In the genomic region with DNA sequence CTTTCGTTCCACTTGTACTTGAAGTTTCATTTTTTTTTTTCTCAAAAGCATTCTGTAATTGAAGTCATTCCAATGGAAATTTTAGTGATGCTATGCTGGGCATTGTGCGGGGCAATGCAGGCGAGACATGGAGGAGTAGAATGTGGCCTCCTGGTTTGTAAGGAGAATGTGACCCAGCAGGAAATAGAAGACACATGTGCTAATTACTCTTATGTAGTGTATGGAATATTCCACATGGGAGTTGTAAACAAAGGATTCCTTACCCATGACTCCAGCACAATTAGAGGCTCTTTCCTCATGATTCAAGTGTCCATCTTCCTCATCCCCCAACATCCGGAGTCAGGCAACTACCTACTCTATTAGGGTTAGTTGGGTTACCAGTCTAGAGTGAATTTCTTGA, we compare ENCODE assay signal across 33 cellular contexts. TPM values are rescaled to one million over a fixed set of nuclear protein-coding genes. Genes with fewer than 3 reads are reported as not detected.
DNase-seq lines count a peak whose midpoint lies in the region; ATAC-seq, FAIRE-seq and TF ChIP-seq lines count a peak whose summit lies in the region.
"Had no signal": no experiment of that assay in that cellular context is flagged by ENCODE, and none has a peak within 500 bp of the region (broad histone marks: within the 10 kb centered on the region; RNA-seq: fewer than 3 reads in every experiment).

No MANE protein-coding gene starts in this region.

- H3K27me3 Mint-ChIP-seq in naive thymus-derived CD8-positive, alpha-beta T cell: peaks cover 4 to 11% (median 7%) of the 10 kb centered on the region in 5 donors
- H3K27me3 Mint-ChIP-seq in activated T-cell treated with anti-CD3 and anti-CD28 coated beads, Interleukin-2, amount 50 U/mL, for 24 hours: peaks cover 20% of the 10 kb centered on the region

- no peak for ATAC-seq in HepG2
- no peak for ATAC-seq in right lobe of liver
- peak; percentile 31 for ATAC-seq in IMR-90 (ENCODE audit: low read depth)
- ATAC-seq in naive thymus-derived CD8-positive, alpha-beta T cell: no peak
- ATAC-seq in GM18870 (IDR thresholded peaks at IDR 0.05; ENCODE audit: unreplicated experiment): no peak
- ATAC-seq: gastrocnemius medialis, GM23338 had no signal

- no peak for DNase-seq in HepG2 (ENCODE audit: low spot score)
- no peak for DNase-seq in right lobe of liver
- DNase-seq in IMR-90: peak; percentile 82
- DNase-seq in epithelial cell of esophagus (ENCODE audit: low read depth): peak; percentile 81
- no peak for DNase-seq in naive thymus-derived CD8-positive, alpha-beta T cell
- DNase-seq in COLO668 (lab: John Stamatoyannopoulos, UW; ENCODE audit: unreplicated experiment): no peak
- DNase-seq in activated T-cell treated with anti-CD3 and anti-CD28 coated beads, Interleukin-2, amount 50 U/mL, for 24 hours: no peak
- DNase-seq: activated CD4-positive, alpha-beta memory T cell treated with anti-CD3 and anti-CD28 coated beads for 36 hours; activated gamma-delta T cell treated with Interleukin-2 at 50 U/mL for 16 hours; adrenal gland; CD4-positive, alpha-beta T cell; DMS153; gastrocnemius medialis; NCI-H1417 treated with DMSO at 0.1 percent for 48 hours; NCI-H2171; NCI-H524 treated with DMSO at 0.1 percent for 48 hours; SK-N-SH; stimulated activated CD8-positive, alpha-beta memory T cell treated with anti-CD3 and anti-CD28 coated beads, Interleukin-4, amount 100 ng/mL, for 48 hours; T-helper 2 cell; upper lobe of left lung had no signal

- H3K23ac ChIP-seq in IMR-90 (ENCODE audit: low read depth, low read length): no peak overlapping the region

- H4K91ac ChIP-seq in IMR-90 (ENCODE audit: insufficient read depth, low read depth, low read length): no peak overlapping the region; the same call in 1 of the 2 replicates

- no peaks in the 10 kb centered on the region for H3K9me1 ChIP-seq in IMR-90 (ENCODE audit: insufficient read depth, low read length)

- H3K27ac Mint-ChIP-seq in naive thymus-derived CD8-positive, alpha-beta T cell: no peak overlapping the region
- no peak overlapping the region for H3K27ac Mint-ChIP-seq in activated T-cell treated with anti-CD3 and anti-CD28 coated beads, Interleukin-2, amount 50 U/mL, for 24 hours
- H3K27ac Mint-ChIP-seq: activated CD4-positive, alpha-beta memory T cell treated with anti-CD3 and anti-CD28 coated beads for 36 hours; CD4-positive, alpha-beta T cell; dendritic cell treated with granulocyte-macrophage colony-stimulating factor and Interleukin-4, amounts not matched to agents 40 ng/mL and 50 ng/mL, for 4 days; GM23338; IgD-negative memory B cell had no signal

- H3K9ac ChIP-seq in HepG2 (ENCODE audit: insufficient read depth, low read depth, low read length): no peak overlapping the region
- H3K9ac ChIP-seq in IMR-90 (ENCODE audit: low read depth, low read length): no peak overlapping the region
- H3K9ac ChIP-seq: SK-N-SH had no signal

- BruUV-seq in HepG2 (replicated peaks; lab: Mats Ljungman, UMichigan) (no TSS peak), IMR-90 (replicated peaks; lab: Mats Ljungman, UMichigan) (no TSS peak)

- peak overlapping the region; percentile 80; the same call in 1 of the 2 replicates for H2BK120ac ChIP-seq in IMR-90 (ENCODE audit: low read depth, low read length)

- CTCF ChIA-PET in HepG2 (lab: Yijun Ruan, JAX; ENCODE audit: low intra/inter-chr PET ratio, low total read pairs) (no interaction called here), IMR-90 (lab: Yijun Ruan, JAX) (no interaction called here)

- H3K27ac ChIP-seq in HepG2 (ENCODE audit: extremely low read length, insufficient read depth, low read length): no peak overlapping the region
- no peak overlapping the region for H3K27ac ChIP-seq in right lobe of liver
- no peak overlapping the region for H3K27ac ChIP-seq in IMR-90 (ENCODE audit: insufficient read depth, low read length)
- H3K27ac ChIP-seq: adrenal gland, gastrocnemius medialis, RWPE1, upper lobe of left lung, VCaP had no signal

- intact Hi-C loops in HepG2 (cut with micrococcal nuclease; ENCODE audit: unreplicated experiment) (no loop called here), right lobe of liver (cut with DNase I) (no loop called here), IMR-90 (cut with micrococcal nuclease) (loop anchor here (10.0 kb wide), 1 partner anchor 1053 kb away; no protein-coding TSS in a partner anchor)

- H3K56ac ChIP-seq in IMR-90 (ENCODE audit: extremely low read depth, insufficient read depth, low read length): peak overlapping the region; percentile 24; the same call in 1 of the 2 replicates

- H2AK9ac ChIP-seq in IMR-90 (replicated peaks; ENCODE audit: low read depth, low read length, poor library complexity): no peak overlapping the region

- no peaks in the 10 kb centered on the region for H3K79me2 ChIP-seq in HepG2 (ENCODE audit: insufficient read depth, low read length)

- H3K4me3 ChIP-seq in HepG2 (replicated peaks in 1 of 3; ENCODE audit: insufficient read depth in 1 of 3, low read depth in 2 of 3, low read length in 3 of 3) (no peak overlapping the region), right lobe of liver (no peak overlapping the region), IMR-90 (ENCODE audit: insufficient read depth, low read depth, low read length) (no peak overlapping the region), epithelial cell of esophagus (ENCODE audit: low read length) (no peak overlapping the region)
- H3K4me3 ChIP-seq: adrenal gland, gastrocnemius medialis, GM23338, upper lobe of left lung had no signal

- peak overlapping the region; percentile 86 for H2BK5ac ChIP-seq in IMR-90 (ENCODE audit: low read depth, low read length, poor library complexity, severe bottlenecking)

- no peaks in the 10 kb centered on the region for H3K36me3 ChIP-seq in HepG2 (replicated peaks in 1 of 2; ENCODE audit: control insufficient read depth in 1 of 2, insufficient read depth in 2 of 2, low read length in 2 of 2)
- H3K36me3 ChIP-seq in right lobe of liver: no peaks in the 10 kb centered on the region
- no peaks in the 10 kb centered on the region for H3K36me3 ChIP-seq in IMR-90 (ENCODE audit: control insufficient read depth, insufficient read depth, low read length)
- H3K36me3 ChIP-seq: adrenal gland, gastrocnemius medialis, upper lobe of left lung had no signal

- in situ Hi-C loops in HepG2 (cut with HindIII; ENCODE audit: extremely low pct_ligation_motif_present, low pct_unique_long_range_greater_than_20kb) (loop anchor here (25.0 kb wide), 1 partner anchor 1580 kb away; no protein-coding TSS in a partner anchor), IMR-90 (cut with MboI; ENCODE audit: low sequenced_read_pairs) (loop anchor here (10.0 kb wide), 1 partner anchor 1573 kb away; no protein-coding TSS in a partner anchor)

- H3K9me3 ChIP-seq in HepG2 (ENCODE audit: low read length) (peaks cover 12% of the 10 kb centered on the region; the same call in 1 of the 2 replicates), right lobe of liver (no peaks in the 10 kb centered on the region), IMR-90 (ENCODE audit: control insufficient read depth, insufficient read depth, low read length) (peaks cover 4% of the 10 kb centered on the region; the same call in 1 of the 2 replicates)
- H3K9me3 ChIP-seq: adrenal gland had no signal

- peak overlapping the region in 1 of 2 experiments; percentile 69; a peak in 1 of 4 replicates for H4K8ac ChIP-seq in IMR-90 (ENCODE audit: low read depth in 2 of 2, low read length in 2 of 2)

- TF ChIP-seq RAD21 in HepG2 (CRISPR knock-in tag; IDR thresholded peaks at IDR 0.05) (no peak), IMR-90 (IDR thresholded peaks at IDR 0.05; ENCODE audit: low read length) (no peak)

- TF ChIP-seq EP300 in HepG2 (IDR thresholded peaks at IDR 0.05; ENCODE audit: low read depth in 2 of 2, low read length in 2 of 2) (no peak), HepG2 (CRISPR knock-in tag; IDR thresholded peaks at IDR 0.05; ENCODE audit: borderline replicate concordance) (no peak)

- peaks cover 0 to 14% (median 11%) of the 10 kb centered on the region in 3 donors for H3K36me3 Mint-ChIP-seq in naive thymus-derived CD8-positive, alpha-beta T cell
- no peaks in the 10 kb centered on the region for H3K36me3 Mint-ChIP-seq in activated T-cell treated with anti-CD3 and anti-CD28 coated beads, Interleukin-2, amount 50 U/mL, for 24 hours (ENCODE audit: low read depth)
- H3K36me3 Mint-ChIP-seq: activated CD4-positive, alpha-beta memory T cell treated with anti-CD3 and anti-CD28 coated beads for 36 hours; IgD-negative memory B cell had no signal

- POLR2A ChIA-PET in HepG2 (lab: Yijun Ruan, JAX): no interaction called here
- POLR2A ChIA-PET in IMR-90 (lab: Charles Lee; ENCODE audit: unreplicated experiment): no interaction called here
- POLR2A ChIA-PET in naive thymus-derived CD8-positive, alpha-beta T cell (lab: Charles Lee): no interaction called here

- TF ChIP-seq CTCF in HepG2 (CRISPR knock-in tag; IDR thresholded peaks at IDR 0.05): no peak
- no peak for TF ChIP-seq CTCF in right lobe of liver (IDR thresholded peaks at IDR 0.05)
- TF ChIP-seq CTCF in IMR-90 (conservative IDR thresholded peaks at IDR 0.05; ENCODE audit: low read depth, low read length): no peak
- TF ChIP-seq CTCF in epithelial cell of esophagus (IDR thresholded peaks at IDR 0.05; ENCODE audit: insufficient read depth, low read depth, low read length, missing control alignments): no peak

- H3K14ac ChIP-seq in IMR-90 (replicated peaks; ENCODE audit: low read depth, low read length): no peak overlapping the region

- peaks cover 0 to 30% (median 18%) of the 10 kb centered on the region in 9 donors for H3K9me3 Mint-ChIP-seq in naive thymus-derived CD8-positive, alpha-beta T cell
- peaks cover 9% of the 10 kb centered on the region for H3K9me3 Mint-ChIP-seq in activated T-cell treated with anti-CD3 and anti-CD28 coated beads, Interleukin-2, amount 50 U/mL, for 24 hours

- H2BK20ac ChIP-seq in IMR-90 (ENCODE audit: low read depth, low read length): peak overlapping the region; percentile 79; the same call in 1 of the 2 replicates

- FAIRE-seq in HepG2 (lab: Jason Lieb, UNC): no peak
- FAIRE-seq: A204.1, GM12891, islet of Langerhans had no signal

- H3K79me1 ChIP-seq in IMR-90 (ENCODE audit: low read depth in 1 of 2, low read length in 2 of 2): no peaks in the 10 kb centered on the region

- H3K4me1 ChIP-seq in HepG2 (ENCODE audit: insufficient read depth, low read length) (no peaks in the 10 kb centered on the region), right lobe of liver (no peaks in the 10 kb centered on the region), IMR-90 (ENCODE audit: control insufficient read depth, insufficient read depth, low read length) (peaks cover 7% of the 10 kb centered on the region)
- H3K4me1 ChIP-seq: adrenal gland, gastrocnemius medialis had no signal

- no peaks in the 10 kb centered on the region; a peak in 1 of 5 replicates for H3K27me3 ChIP-seq in HepG2 (ENCODE audit: control insufficient read depth in 1 of 2, insufficient read depth in 2 of 2, low read length in 2 of 2)
- no peaks in the 10 kb centered on the region for H3K27me3 ChIP-seq in right lobe of liver
- H3K27me3 ChIP-seq in IMR-90 (ENCODE audit: control insufficient read depth, insufficient read depth, low read length): no peaks in the 10 kb centered on the region
- H3K27me3 ChIP-seq: adrenal gland, gastrocnemius medialis, upper lobe of left lung had no signal

- H2AK5ac ChIP-seq in IMR-90 (ENCODE audit: low read depth, low read length): no peak overlapping the region

- no peak overlapping the region for H3K4me3 Mint-ChIP-seq in naive thymus-derived CD8-positive, alpha-beta T cell
- no peak overlapping the region for H3K4me3 Mint-ChIP-seq in activated T-cell treated with anti-CD3 and anti-CD28 coated beads, Interleukin-2, amount 50 U/mL, for 24 hours
- H3K4me3 Mint-ChIP-seq: activated CD4-positive, alpha-beta memory T cell treated with anti-CD3 and anti-CD28 coated beads for 36 hours; CD4-positive, alpha-beta T cell; dendritic cell treated with granulocyte-macrophage colony-stimulating factor and Interleukin-4, amounts not matched to agents 40 ng/mL and 50 ng/mL, for 4 days; GM23338; IgD-negative memory B cell; neural crest cell had no signal

- dilution Hi-C loops in IMR-90 (cut with HindIII; ENCODE audit: low sequenced_read_pairs, unreplicated experiment): no loop called here

- no peaks in the 10 kb centered on the region for H3K4me1 Mint-ChIP-seq in naive thymus-derived CD8-positive, alpha-beta T cell
- peaks cover 2% of the 10 kb centered on the region for H3K4me1 Mint-ChIP-seq in activated T-cell treated with anti-CD3 and anti-CD28 coated beads, Interleukin-2, amount 50 U/mL, for 24 hours (ENCODE audit: low read depth)
- H3K4me1 Mint-ChIP-seq: IgD-negative memory B cell had no signal

- H2BK15ac ChIP-seq in IMR-90 (ENCODE audit: low read depth, low read length): 0 out of 3 replicates have a peak overlapping the region, but pooled peaks have one; percentile 73

- peak overlapping the region; percentile 14; the same call in 1 of the 2 replicates for H4K5ac ChIP-seq in IMR-90 (ENCODE audit: low read depth, low read length)

- peak overlapping the region; percentile 82; the same call in 1 of the 2 replicates for H3K18ac ChIP-seq in IMR-90 (ENCODE audit: low read depth, low read length)

- H3K4me2 ChIP-seq in HepG2 (ENCODE audit: low read depth, low read length): no peak overlapping the region
- peak overlapping the region; percentile 24; the same call in 1 of the 2 replicates for H3K4me2 ChIP-seq in IMR-90 (ENCODE audit: low read depth, low read length)
- H3K4me2 ChIP-seq: GM23338, SK-N-SH had no signal

- H4K20me1 ChIP-seq in HepG2 (ENCODE audit: insufficient read depth, low read length) (no peaks in the 10 kb centered on the region), IMR-90 (ENCODE audit: insufficient read depth, low read length) (no peaks in the 10 kb centered on the region)

- WGBS in HepG2 (ENCODE audit: low lambda C conversion rate): 20% methylated on average over 4 of the region's 4 CpGs
- WGBS in right lobe of liver (ENCODE audit: insufficient coverage, low coverage, low lambda C conversion rate, missing lambda C conversion rate): 90% methylated on average over 3 of the region's 4 CpGs
- WGBS in IMR-90 (ENCODE audit: extremely low coverage in 2 of 2, insufficient read length in 1 of 2), 2 experiments: no CpG with 5 or more reads among the region's 4 CpGs

- H3K4ac ChIP-seq in IMR-90 (ENCODE audit: low read depth, low read length): peak overlapping the region; percentile 63; the same call in 1 of the 2 replicates

- TF ChIP-seq POLR2A in HepG2 (IDR thresholded peaks at IDR 0.05; ENCODE audit: insufficient read depth in 1 of 2, low read depth in 2 of 2, low read length in 2 of 2): no peak
- no peak for TF ChIP-seq POLR2A in right lobe of liver (IDR thresholded peaks at IDR 0.05)
- TF ChIP-seq POLR2A in IMR-90 (IDR thresholded peaks at IDR 0.05; ENCODE audit: low read depth, low read length): no peak

- H2AFZ ChIP-seq in HepG2 (ENCODE audit: low read length): no peak overlapping the region
- H2AFZ ChIP-seq in IMR-90 (replicated peaks; ENCODE audit: low read length, poor library complexity): no peak overlapping the region
- H2AFZ ChIP-seq: GM23338 had no signal

RNA-seq across cellular contexts. Expression of gene RFPL4B, which starts 14.9 kb away (rescaled TPM):
- total RNA-seq in HepG2 (2016; rRNA removed; fragmentation: Illumina TruSeq; extraction: Trizol) (not detected in 2 replicates), right lobe of liver (not detected), IMR-90 (2012; rRNA removed) (not detected in 2 replicates)
- not detected in 2 replicates for total RNA-seq in HepG2 (2016; cell fraction: cytosol; rRNA removed; fragmentation: Illumina TruSeq; extraction: Trizol; ENCODE audit: low read depth)
- not detected in 2 replicates for total RNA-seq in HepG2 (2016; cell fraction: insoluble cytoplasmic fraction; rRNA removed; fragmentation: Illumina TruSeq; extraction: Trizol)
- not detected in 2 replicates for total RNA-seq in HepG2 (2016; cell fraction: membrane; rRNA removed; fragmentation: Illumina TruSeq; extraction: Trizol)
- total RNA-seq in HepG2 (2016; cell fraction: nucleus; rRNA removed; fragmentation: Illumina TruSeq; extraction: Trizol): not detected in 2 replicates
- polyA plus RNA-seq in HepG2 (2011; rRNA removed) (not detected in 2 replicates), IMR-90 (2012; rRNA removed) (not detected in 2 replicates)
- polyA plus RNA-seq in HepG2 (2011; cell fraction: cytosol; rRNA removed): not detected in 2 replicates
- polyA plus RNA-seq in HepG2 (2011; cell fraction: nucleus; rRNA removed): not detected in 2 replicates
- not detected in 2 replicates for polyA plus RNA-seq in HepG2 (2012)
- not detected in 2 replicates for polyA plus RNA-seq in HepG2 (2016; cell fraction: cytosol; fragmentation: Illumina TruSeq; extraction: Trizol; ENCODE audit: low read depth)
- polyA plus RNA-seq in HepG2 (2016; cell fraction: insoluble cytoplasmic fraction; fragmentation: Illumina TruSeq; extraction: Trizol; ENCODE audit: low read depth): not detected in 2 replicates
- polyA plus RNA-seq in HepG2 (2016; cell fraction: membrane; fragmentation: Illumina TruSeq; extraction: Trizol; ENCODE audit: low read depth): not detected in 2 replicates
- polyA plus RNA-seq in HepG2 (2016; cell fraction: nucleus; fragmentation: Illumina TruSeq; extraction: Trizol; ENCODE audit: insufficient read depth, low read depth): not detected in 2 replicates
- polyA minus RNA-seq in HepG2 (2011; rRNA and poly(A)+ RNA removed; ENCODE audit: low replicate concordance): not detected in 2 replicates
- polyA minus RNA-seq in HepG2 (2011; cell fraction: cytosol; rRNA and poly(A)+ RNA removed): not detected in 2 replicates
- not detected in 2 replicates for polyA minus RNA-seq in HepG2 (2011; cell fraction: nucleus; rRNA and poly(A)+ RNA removed)
- not detected in 2 replicates for polyA plus RNA-seq in IMR-90 (2012; cell fraction: cytosol; rRNA removed)
- polyA plus RNA-seq in IMR-90 (2012; cell fraction: nucleus; rRNA removed; ENCODE audit: low replicate concordance): not detected in 2 replicates
- not detected for total RNA-seq in naive thymus-derived CD8-positive, alpha-beta T cell
- not detected for polyA plus RNA-seq in naive thymus-derived CD8-positive, alpha-beta T cell
- total RNA-seq: activated CD4-positive, alpha-beta memory T cell treated with anti-CD3 and anti-CD28 coated beads for 36 hours; adrenal gland; CD4-positive, alpha-beta T cell; gastrocnemius medialis; GM23338; lower leg skin; mucosa of gallbladder; neural crest cell; posterior vena cava had no signal
- polyA plus RNA-seq: adrenal gland, GM23338, IgD-negative memory B cell, SK-N-SH had no signal

Comparison
In these comparisons a context has a peak if more than half of its experiments do, and no peak if none do; other contexts are left out.
1. DNase-seq: peak in IMR-90 (single experiment) and epithelial cell of esophagus (single experiment); none in HepG2 (single experiment), right lobe of liver (0 of 3), naive thymus-derived CD8-positive, alpha-beta T cell (0 of 10), COLO668 (single experiment) and activated T-cell treated with anti-CD3 and anti-CD28 coated beads, Interleukin-2, amount 50 U/mL, for 24 hours (single experiment).